Comparison of ENCODE assay signal across 1 cellular context in genomic region chr7:127486654-127487053, GRCh38.
TF ChIP-seq lines count a peak whose summit lies in the region.

No MANE protein-coding gene starts in this region.

TF ChIP-seq in K562, 482 proteins besides CTCF, POLR2A, EP300 and RAD21 (continued from another document):
- TF ChIP-seq ZNF395 (CRISPR knock-in tag; IDR thresholded peaks at IDR 0.05) (no peak), SAFB2 (IDR thresholded peaks at IDR 0.05; ENCODE audit: borderline replicate concordance, low read depth, low read length, severe bottlenecking) (no peak)
